9 cellular contexts compared by ENCODE assay signal in the genomic region with DNA sequence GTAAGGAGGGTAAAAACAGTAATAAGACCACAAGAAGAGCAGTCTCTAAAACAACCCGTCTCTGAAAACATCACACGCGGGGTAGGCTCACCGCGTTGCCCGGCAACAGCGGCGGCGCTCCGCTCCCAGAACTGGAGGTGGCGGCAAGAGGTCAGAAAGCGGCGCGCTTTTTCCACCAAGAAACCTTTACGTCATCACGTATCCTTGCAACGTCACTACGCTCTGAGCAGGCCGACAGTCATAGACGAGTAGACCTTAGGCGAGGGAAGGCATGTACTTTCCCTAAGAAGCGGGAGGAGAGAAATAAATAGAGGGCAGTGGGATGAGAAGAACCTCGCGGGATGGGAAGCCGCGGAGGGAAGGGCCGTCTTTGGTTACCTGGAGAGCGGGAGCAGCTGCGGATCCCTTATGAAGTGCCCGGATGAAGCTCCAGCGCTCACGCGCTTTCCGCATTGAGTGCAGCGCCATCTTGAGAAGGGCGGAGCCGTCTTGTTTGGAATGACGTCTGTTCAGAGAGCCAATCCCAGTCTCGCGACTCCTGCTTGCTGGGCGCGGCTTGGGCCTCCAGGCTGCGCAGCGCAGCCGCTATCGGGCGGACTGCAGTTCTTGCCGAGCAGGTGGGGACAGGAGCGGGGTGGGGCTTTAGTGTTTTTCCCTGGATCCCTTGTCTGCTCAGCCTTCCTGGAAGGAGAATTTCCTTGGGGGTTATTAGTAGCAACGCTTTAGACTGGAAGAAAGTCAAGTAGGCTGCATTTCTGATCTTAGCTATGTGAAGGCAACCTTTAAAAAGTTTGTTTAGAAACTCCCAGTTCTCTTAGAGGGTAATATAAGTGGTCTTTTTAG. TPM values are rescaled to one million over a fixed set of nuclear protein-coding genes. Genes with fewer than 3 reads are reported as not detected.
A peak's percentile ranks its signal among the peaks of the same experiment; 100 is the strongest.
DNase-seq lines count a peak whose midpoint lies in the region; ATAC-seq and TF ChIP-seq lines count a peak whose summit lies in the region.
"Had no signal": no experiment of that assay in that cellular context is flagged by ENCODE, and none has a peak within 500 bp of the region (broad histone marks: within the 10 kb centered on the region; RNA-seq: fewer than 3 reads in every experiment).

A gene (minus strand): TSS at position 477 of the 843 bp plus-strand sequence. CDS start 9 bp downstream, at position 468.

- H3K27ac Mint-ChIP-seq in activated CD4-positive, alpha-beta T cell treated with anti-CD3 and anti-CD28 coated beads for 36 hours = no peak within 1 kb of the TSS

- H3K9ac ChIP-seq in colonic mucosa (ENCODE audit: low read depth in 2 of 2, low read length in 2 of 2) = peak within 1 kb of the TSS; percentile 71 to 96

- no peaks in the 10 kb centered on the region for H3K27me3 ChIP-seq in BJ (ENCODE audit: control insufficient read depth, insufficient read depth, low read length)
- no peaks in the 10 kb centered on the region for H3K27me3 ChIP-seq in colonic mucosa

- no peaks in the 10 kb centered on the region for H3K27me3 Mint-ChIP-seq in activated CD4-positive, alpha-beta T cell treated with anti-CD3 and anti-CD28 coated beads for 36 hours

- intact Hi-C loops in activated CD4-positive, alpha-beta T cell treated with anti-CD3 and anti-CD28 coated beads for 36 hours (cut with DNase I, micrococcal nuclease) = loop anchor here (1.0 to 10.0 kb wide), 7 partner anchors 572 to 1773 kb away; a partner anchor contains a TSS
- intact Hi-C loops in colonic mucosa (cut with DNase I) = no loop called here

- DNase-seq in BJ (ENCODE audit: low read depth) = peak; percentile 80
- DNase-seq in GM19240 (ENCODE audit: insufficient read length, low spot score) = peak; percentile 73
- peak; percentile 96 to 97 for DNase-seq in NCI-H524 (lab: John Stamatoyannopoulos, UW)
- peak; percentile 94 for DNase-seq in activated CD4-positive, alpha-beta T cell treated with anti-CD3 and anti-CD28 coated beads for 36 hours
- peak; percentile 96 for DNase-seq in colonic mucosa
- peak; percentile 99 for DNase-seq in kidney tubule cell (ENCODE audit: low spot score)
- DNase-seq in stimulated activated CD4-positive, alpha-beta T cell treated with anti-CD3 and anti-CD28 coated beads, Interleukin-1b, Interleukin-23, amount 100 ng/mL, for 24 hours (ENCODE audit: low read depth in 4 of 4, low spot score in 1 of 4) = peak; percentile 83 to 88 (median 86)

- CTCF ChIA-PET in BJ (lab: Yijun Ruan, JAX) = interaction anchor here (1.3 to 1.6 kb wide), 2 partner anchors 23 to 134 kb away, joined by 3 to 4 read pairs; no protein-coding TSS in a partner anchor
- CTCF ChIA-PET in activated CD4-positive, alpha-beta T cell treated with anti-CD3 and anti-CD28 coated beads for 36 hours (lab: Charles Lee) = interaction anchor here (1.2 kb wide), 1 partner anchor 9 kb away, joined by 3 read pairs; no protein-coding TSS in a partner anchor

- peaks cover 25% of the 10 kb centered on the region for H3K36me3 Mint-ChIP-seq in activated CD4-positive, alpha-beta T cell treated with anti-CD3 and anti-CD28 coated beads for 36 hours (ENCODE audit: low read depth)

- H3K9me3 ChIP-seq in colonic mucosa = no peaks in the 10 kb centered on the region

- H3K27ac ChIP-seq in colonic mucosa = peak within 1 kb of the TSS; percentile 94

- no peak within 1 kb of the TSS for H3K4me3 Mint-ChIP-seq in activated CD4-positive, alpha-beta T cell treated with anti-CD3 and anti-CD28 coated beads for 36 hours
- H3K4me3 Mint-ChIP-seq: nephron had no signal

- TF ChIP-seq CTCF in BJ (IDR thresholded peaks at IDR 0.05; ENCODE audit: insufficient read depth, low read depth, low read length) (no peak; the same call in 1 of the 2 replicates), colonic mucosa (IDR thresholded peaks at IDR 0.05) (no peak)

- peak within 1 kb of the TSS; percentile 66 for H3K4me3 ChIP-seq in BJ (ENCODE audit: low read depth, low read length)
- peak within 1 kb of the TSS; percentile 50 for H3K4me3 ChIP-seq in colonic mucosa

- H3K4me1 Mint-ChIP-seq in activated CD4-positive, alpha-beta T cell treated with anti-CD3 and anti-CD28 coated beads for 36 hours = peaks cover 13% of the 10 kb centered on the region

- peak; percentile 90 for ATAC-seq in HG03457 (IDR thresholded peaks at IDR 0.05; ENCODE audit: unreplicated experiment)
- peak; percentile 95 for ATAC-seq in activated CD4-positive, alpha-beta T cell treated with anti-CD3 and anti-CD28 coated beads for 36 hours

- H3K9me3 Mint-ChIP-seq in activated CD4-positive, alpha-beta T cell treated with anti-CD3 and anti-CD28 coated beads for 36 hours (ENCODE audit: low read depth) = no peaks in the 10 kb centered on the region
- H3K9me3 Mint-ChIP-seq: nephron had no signal

- POLR2A ChIA-PET in BJ (lab: Charles Lee) = no interaction called here
- POLR2A ChIA-PET in activated CD4-positive, alpha-beta T cell treated with anti-CD3 and anti-CD28 coated beads for 36 hours (lab: Charles Lee) = no interaction called here

- peaks cover 6% of the 10 kb centered on the region for H3K4me1 ChIP-seq in colonic mucosa

- H3K36me3 ChIP-seq in BJ (ENCODE audit: control insufficient read depth, insufficient read depth, low read length) = no peaks in the 10 kb centered on the region
- no peaks in the 10 kb centered on the region for H3K36me3 ChIP-seq in colonic mucosa

RNA-seq across cellular contexts. Expression of the gene that starts here (rescaled TPM):
- polyA plus RNA-seq in BJ (2011; rRNA removed) = 10.4 and 17.7 TPM in 2 replicates
- 14.7 and 16.8 TPM in 2 replicates for polyA minus RNA-seq in BJ (2011; rRNA and poly(A)+ RNA removed)
- total RNA-seq in activated CD4-positive, alpha-beta T cell treated with anti-CD3 and anti-CD28 coated beads for 36 hours = 10 to 100 TPM; 16.0 to 25.2 TPM
- 10 to 100 TPM; 18.1 to 18.2 TPM for total RNA-seq in colonic mucosa

Comparison
In these comparisons a context has a peak if more than half of its experiments do, and no peak if none do; other contexts are left out.
1. Peak in every context shown above with its lines: DNase-seq, ATAC-seq, H3K4me3 ChIP-seq and H3K27ac ChIP-seq.